32 cellular contexts compared by ENCODE assay signal in the genomic region with DNA sequence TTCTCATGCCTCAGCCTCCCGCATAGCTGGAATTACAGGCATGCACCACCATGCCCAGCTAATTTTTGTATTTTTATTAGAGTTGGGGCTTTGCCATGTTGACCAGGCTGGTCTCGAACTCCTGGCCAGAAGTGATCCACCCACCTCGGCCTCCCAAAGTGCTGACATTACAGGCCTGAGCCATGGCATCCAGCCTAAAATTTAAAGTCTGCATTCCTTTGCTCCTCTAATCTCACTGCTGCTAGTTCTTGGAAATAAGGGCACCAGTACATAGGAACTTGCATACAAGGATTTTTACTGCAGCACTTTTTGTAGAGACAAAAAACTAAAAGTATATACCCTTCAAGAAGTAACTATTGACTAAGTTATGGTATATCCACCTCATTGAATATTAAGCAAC.
"Had no signal": no experiment of that assay in that cellular context is flagged by ENCODE, and none has a peak within 500 bp of the region (broad histone marks: within the 10 kb centered on the region; RNA-seq: fewer than 3 reads in every experiment).

No MANE protein-coding gene starts in this region.

- H3K79me2 ChIP-seq: parathyroid adenoma had no signal

- H3K27me3 Mint-ChIP-seq: progenitor cell of endocrine pancreas; stimulated activated naive CD8-positive, alpha-beta T cell treated with anti-CD3 and anti-CD28 coated beads, Interleukin-15, amount 100 ng/mL, for 72 hours; type B pancreatic cell had no signal

- H2AFZ ChIP-seq: neural progenitor cell, parathyroid adenoma had no signal

- H3K36me3 Mint-ChIP-seq: natural killer cell; neural progenitor cell; stimulated activated memory B cell treated with anti-CD40 and anti-IgM and Interleukin-4, amounts not matched to agents 10 μg/mL and 1 μg/mL and 100 μg/mL, for 72 hours; type B pancreatic cell had no signal

- H3K9me3 ChIP-seq: ovary, psoas muscle, right lobe of liver, sigmoid colon, spleen, suprapubic skin, testis, tibial artery, transverse colon, upper lobe of right lung, uterus had no signal

- H3K4me3 ChIP-seq: neural progenitor cell, ovary, psoas muscle, right lobe of liver, sigmoid colon, skin epidermis, smooth muscle cell, spleen, suprapubic skin, testis, tibial artery, transverse colon, upper lobe of right lung, uterus had no signal

- H3K27ac ChIP-seq: neural progenitor cell, ovary, parathyroid adenoma, psoas muscle, right lobe of liver, sigmoid colon, skin epidermis, spleen, suprapubic skin, testis, tibial artery, transverse colon, upper lobe of right lung, uterus had no signal

- H3K27ac Mint-ChIP-seq: natural killer cell; nephron; neural progenitor cell; progenitor cell of endocrine pancreas; stimulated activated memory B cell treated with anti-CD40 and anti-IgM and Interleukin-4, amounts not matched to agents 10 μg/mL and 1 μg/mL and 100 μg/mL, for 72 hours; stimulated activated naive CD8-positive, alpha-beta T cell treated with anti-CD3 and anti-CD28 coated beads, Interleukin-15, amount 100 ng/mL, for 72 hours; type B pancreatic cell had no signal

- ATAC-seq: natural killer cell; psoas muscle; right cardiac atrium; stimulated activated memory B cell treated with anti-CD40 and anti-IgM and Interleukin-4, amounts not matched to agents 10 μg/mL and 1 μg/mL and 100 μg/mL, for 72 hours; stimulated activated naive CD8-positive, alpha-beta T cell treated with anti-CD3 and anti-CD28 coated beads, Interleukin-15, amount 100 ng/mL, for 72 hours; stimulated activated naive CD8-positive, alpha-beta T cell treated with anti-CD3 and anti-CD28 coated beads, Interleukin-15, Interleukin-2, amounts not matched to agents 100 U/mL and 50 U/mL, for 24 hours; upper lobe of right lung had no signal

- DNase-seq: natural killer cell; occipital lobe; ovary; posterior cingulate gyrus; psoas muscle; right cardiac atrium; right lobe of liver; sigmoid colon; spleen; stimulated activated CD4-positive, alpha-beta T cell treated with anti-CD3 and anti-CD28 coated beads, Interleukin-12 subunit alpha, Interleukin-12 subunit beta, amount 100 ng/mL, for 4 hours; stimulated activated CD4-positive, alpha-beta T cell treated with anti-CD3 and anti-CD28 coated beads, Interleukin-1b, Interleukin-23, amount 100 ng/mL, for 48 hours; stimulated activated CD4-positive, alpha-beta T cell treated with anti-CD3 and anti-CD28 coated beads, Interleukin-4, amount 100 ng/mL, for 1 hour; stimulated activated CD4-positive, alpha-beta T cell treated with anti-CD3 and anti-CD28 coated beads, Interleukin-4, amount 100 ng/mL, for 4 hours; stimulated activated CD8-positive, alpha-beta memory T cell treated with anti-CD3 and anti-CD28 coated beads, Interleukin-4, amount 100 ng/mL, for 48 hours; stimulated activated naive CD4-positive, alpha-beta T cell; stimulated activated naive CD8-positive, alpha-beta T cell treated with anti-CD3 and anti-CD28 coated beads, Interleukin-15, amount 100 ng/mL, for 72 hours; stimulated activated naive CD8-positive, alpha-beta T cell treated with anti-CD3 and anti-CD28 coated beads, Interleukin-15, Interleukin-2, amounts not matched to agents 100 U/mL and 50 U/mL, for 24 hours; substantia nigra; testis; tibial artery; transverse colon; upper lobe of right lung; uterus had no signal

- H3K27me3 ChIP-seq: neural progenitor cell, ovary, right lobe of liver, sigmoid colon, spleen, suprapubic skin, testis, tibial artery, transverse colon, upper lobe of right lung, uterus had no signal

- H3K36me3 ChIP-seq: ovary, right lobe of liver, sigmoid colon, spleen, suprapubic skin, tibial artery, transverse colon, upper lobe of right lung, uterus had no signal

- H3K4me3 Mint-ChIP-seq: natural killer cell; nephron; neural progenitor cell; stimulated activated memory B cell treated with anti-CD40 and anti-IgM and Interleukin-4, amounts not matched to agents 10 μg/mL and 1 μg/mL and 100 μg/mL, for 72 hours; stimulated activated naive CD8-positive, alpha-beta T cell treated with anti-CD3 and anti-CD28 coated beads, Interleukin-15, amount 100 ng/mL, for 72 hours; type B pancreatic cell had no signal

- H3K9ac ChIP-seq: neural progenitor cell, parathyroid adenoma had no signal

- H3K4me2 ChIP-seq: neural progenitor cell, smooth muscle cell had no signal

- H3K4me1 Mint-ChIP-seq: natural killer cell had no signal
